In genomic region chr2:136129601-136130000, GRCh38 we compare ENCODE assay signal across 1 cellular context.
TF ChIP-seq lines count a peak whose summit lies in the region.

No MANE protein-coding gene starts in this region.

TF ChIP-seq in HEK293, 187 proteins besides CTCF, POLR2A, EP300 and RAD21 (continued from another document):
- TF ChIP-seq ZNF629 (tag by site-specific recombination; IDR thresholded peaks at IDR 0.05) (peak; percentile 66; the same call in 1 of the 2 replicates), PRDM10 (tag by site-specific recombination; IDR thresholded peaks at IDR 0.05) (peak; percentile 42; the same call in 1 of the 2 replicates), ZNF266 (tag by site-specific recombination; IDR thresholded peaks at IDR 0.05; ENCODE audit: low read depth) (no peak), ZNF23 (tag by site-specific recombination; IDR thresholded peaks at IDR 0.05; ENCODE audit: borderline replicate concordance) (no peak)
